Comparison of ENCODE assay signal across 8 cellular contexts in genomic region chr11:65116370-65117205, GRCh38. TPM values are rescaled to one million over a fixed set of nuclear protein-coding genes. Genes with fewer than 3 reads are reported as not detected.
DNase-seq lines count a peak whose midpoint lies in the region; ATAC-seq and TF ChIP-seq lines count a peak whose summit lies in the region.

No MANE protein-coding gene starts in this region.

- H3K4me3 Mint-ChIP-seq in activated naive CD8-positive, alpha-beta T cell treated with anti-CD3 and anti-CD28 coated beads, Interleukin-2, amount 10 ng/mL, durations not matched to agents 7 days and 5 days: peak overlapping the region; percentile 88

- peak; percentile 29 for DNase-seq in NCI-H345 (lab: John Stamatoyannopoulos, UW)
- DNase-seq in NCI-H345 treated with DMSO at 0.1 percent for 48 hours (lab: John Stamatoyannopoulos, UW; ENCODE audit: unreplicated experiment): no peak
- DNase-seq in Peyer's patch: peak; percentile 36 to 69 (median 65)
- no peak for DNase-seq in activated naive CD8-positive, alpha-beta T cell treated with anti-CD3 and anti-CD28 coated beads, Interleukin-2, amount 10 ng/mL, durations not matched to agents 7 days and 5 days
- DNase-seq in inferior parietal cortex (ENCODE audit: extremely low spot score): no peak

- peak overlapping the region; percentile 93 for H3K27ac Mint-ChIP-seq in activated naive CD8-positive, alpha-beta T cell treated with anti-CD3 and anti-CD28 coated beads, Interleukin-2, amount 10 ng/mL, durations not matched to agents 7 days and 5 days

- peaks cover 12 to 49% (median 32%) of the 10 kb centered on the region in 4 donors for H3K4me1 ChIP-seq in Peyer's patch

- peaks cover 0 to 24% (median 0%) of the 10 kb centered on the region in 3 donors for H3K36me3 ChIP-seq in Peyer's patch

- no peaks in the 10 kb centered on the region for H3K9me3 ChIP-seq in Peyer's patch

- H3K9me3 Mint-ChIP-seq in activated naive CD8-positive, alpha-beta T cell treated with anti-CD3 and anti-CD28 coated beads, Interleukin-2, amount 10 ng/mL, durations not matched to agents 7 days and 5 days: no peaks in the 10 kb centered on the region

- H3K27ac ChIP-seq in Peyer's patch: peak overlapping the region; percentile 76 to 93 (median 80)
- H3K27ac ChIP-seq in skin epidermis: peak overlapping the region; percentile 60 to 95 (median 90)

- peak; percentile 7 for ATAC-seq in activated naive CD8-positive, alpha-beta T cell treated with anti-CD3 and anti-CD28 coated beads, Interleukin-2, amount 10 ng/mL, durations not matched to agents 7 days and 5 days (ENCODE audit: low read depth)
- ATAC-seq in GM21360 (IDR thresholded peaks at IDR 0.05; ENCODE audit: unreplicated experiment): no peak

- no peaks in the 10 kb centered on the region for H3K27me3 ChIP-seq in Peyer's patch

- TF ChIP-seq CTCF in Peyer's patch (IDR thresholded peaks at IDR 0.05): no peak

- H3K4me3 ChIP-seq in Peyer's patch (peak overlapping the region; percentile 68 to 97 (median 82)), iPS-11a (ENCODE audit: low read depth, low read length) (peak overlapping the region; percentile 79), skin epidermis (peak overlapping the region; percentile 50 to 88 (median 77))

- H3K4me1 Mint-ChIP-seq in activated naive CD8-positive, alpha-beta T cell treated with anti-CD3 and anti-CD28 coated beads, Interleukin-2, amount 10 ng/mL, durations not matched to agents 7 days and 5 days: peaks cover 42% of the 10 kb centered on the region

- TF ChIP-seq POLR2A in Peyer's patch (IDR thresholded peaks at IDR 0.05): no peak

- no peaks in the 10 kb centered on the region for H3K27me3 Mint-ChIP-seq in activated naive CD8-positive, alpha-beta T cell treated with anti-CD3 and anti-CD28 coated beads, Interleukin-2, amount 10 ng/mL, durations not matched to agents 7 days and 5 days

- H3K36me3 Mint-ChIP-seq in activated naive CD8-positive, alpha-beta T cell treated with anti-CD3 and anti-CD28 coated beads, Interleukin-2, amount 10 ng/mL, durations not matched to agents 7 days and 5 days: peaks cover 18% of the 10 kb centered on the region

- POLR2A ChIA-PET in activated naive CD8-positive, alpha-beta T cell treated with anti-CD3 and anti-CD28 coated beads, Interleukin-2, amount 10 ng/mL, durations not matched to agents 7 days and 5 days (lab: Charles Lee): interaction anchor here (1.0 to 3.2 kb wide), 13 partner anchors 8 to 372 kb away, joined by 3 to 31 read pairs (median 7); partner anchors contain the start of genes ARL2, BATF2, CAPN1 and CDCA5

RNA-seq across cellular contexts. Expression of gene ZNHIT2, which starts 0.9 kb away (rescaled TPM):
- total RNA-seq in Peyer's patch: 10 to 100 TPM in 3 of 4 donors, 1 to 10 TPM in 1; 8.7 to 20.6 (median 13.8) TPM
- 10 to 100 TPM; 11.1 to 11.9 TPM for total RNA-seq in activated naive CD8-positive, alpha-beta T cell treated with anti-CD3 and anti-CD28 coated beads, Interleukin-2, amount 10 ng/mL, durations not matched to agents 7 days and 5 days

RNA-seq across cellular contexts. Expression of gene TM7SF2, which starts 4.9 kb away (rescaled TPM):
- total RNA-seq in Peyer's patch: 10 to 100 TPM; 19.8 to 78.1 (median 58.5) TPM
- 10 to 100 TPM; 26.1 to 26.2 TPM for total RNA-seq in activated naive CD8-positive, alpha-beta T cell treated with anti-CD3 and anti-CD28 coated beads, Interleukin-2, amount 10 ng/mL, durations not matched to agents 7 days and 5 days

RNA-seq across cellular contexts. Expression of gene FAU, which starts 5.3 kb away (rescaled TPM):
- 100 to 1,000 TPM; 412 to 714 (median 579) TPM for total RNA-seq in Peyer's patch
- 1,000 to 10,000 TPM; 1,110 to 1,162 TPM for total RNA-seq in activated naive CD8-positive, alpha-beta T cell treated with anti-CD3 and anti-CD28 coated beads, Interleukin-2, amount 10 ng/mL, durations not matched to agents 7 days and 5 days

RNA-seq across cellular contexts. Expression of gene MRPL49, which starts 5.5 kb away (rescaled TPM):
- 10 to 100 TPM; 36.2 to 50.3 (median 45.7) TPM for total RNA-seq in Peyer's patch
- 10 to 100 TPM; 50.7 to 53.6 TPM for total RNA-seq in activated naive CD8-positive, alpha-beta T cell treated with anti-CD3 and anti-CD28 coated beads, Interleukin-2, amount 10 ng/mL, durations not matched to agents 7 days and 5 days

RNA-seq across cellular contexts. Expression of gene SYVN1, which starts 17.7 kb away (rescaled TPM):
- 10 to 100 TPM; 37.1 to 61.9 (median 51.6) TPM for total RNA-seq in Peyer's patch
- 10 to 100 TPM; 43.4 to 45.1 TPM for total RNA-seq in activated naive CD8-positive, alpha-beta T cell treated with anti-CD3 and anti-CD28 coated beads, Interleukin-2, amount 10 ng/mL, durations not matched to agents 7 days and 5 days

Comparison
In these comparisons a context has a peak if more than half of its experiments do, and no peak if none do; other contexts are left out.
1. DNase-seq: peak in NCI-H345 (single experiment) and Peyer's patch (3 of 3); none in NCI-H345 treated with DMSO at 0.1 percent for 48 hours (single experiment), activated naive CD8-positive, alpha-beta T cell treated with anti-CD3 and anti-CD28 coated beads, Interleukin-2, amount 10 ng/mL, durations not matched to agents 7 days and 5 days (single experiment) and inferior parietal cortex (single experiment).
2. Peak in every context shown above with its lines, with median percentiles within 50 percentile points of each other: H3K4me3 ChIP-seq.